25 cellular contexts compared by ENCODE assay signal in the genomic region with DNA sequence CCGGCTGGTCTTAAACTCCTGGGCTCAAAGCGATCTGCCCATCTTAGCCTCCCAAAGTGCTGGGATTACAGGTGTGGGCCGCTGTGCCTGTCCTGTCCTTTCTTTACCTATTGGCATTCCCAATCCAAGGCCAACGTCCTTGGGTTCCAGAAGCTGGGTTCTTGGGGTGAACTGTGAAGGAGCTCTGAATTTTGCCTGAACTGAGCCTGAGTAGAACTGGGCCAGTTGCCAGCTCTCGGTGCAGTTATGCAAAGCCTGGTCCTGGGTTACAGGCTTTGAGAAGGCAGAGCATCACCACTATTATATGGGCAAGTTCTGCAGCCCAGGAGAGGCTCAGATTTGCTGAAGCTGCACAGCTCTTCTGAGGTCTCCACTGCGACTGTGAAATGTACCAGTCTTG. TPM values are rescaled to one million over a fixed set of nuclear protein-coding genes. Genes with fewer than 3 reads are reported as not detected.
"Had no signal": no experiment of that assay in that cellular context is flagged by ENCODE, and none has a peak within 500 bp of the region (broad histone marks: within the 10 kb centered on the region; RNA-seq: fewer than 3 reads in every experiment).

No MANE protein-coding gene starts in this region.

- DNase-seq: activated CD4-positive, alpha-beta T cell treated with anti-CD3 and anti-CD28 coated beads for 1 hour; activated CD4-positive, alpha-beta T cell treated with anti-CD3 and anti-CD28 coated beads, Interleukin-2, amount 50 U/mL, for 48 hours; activated naive CD8-positive, alpha-beta T cell treated with anti-CD3 and anti-CD28 coated beads, Interleukin-2, amount 10 ng/mL, durations not matched to agents 7 days and 5 days; activated T-cell treated with anti-CD3 and anti-CD28 coated beads for 4 hours; caudate nucleus; erythroblast; foreskin melanocyte; glutamatergic neuron; hippocampal formation; islet precursor cell; mammary epithelial cell; midbrain; occipital lobe; stimulated activated naive CD8-positive, alpha-beta T cell treated with anti-CD3 and anti-CD28 coated beads, Interleukin-15, amount 100 ng/mL, for 72 hours; T-helper 2 cell; trophoblast cell; WERI-Rb-1 had no signal

- H3K27ac ChIP-seq: coronary artery, prostate gland, right atrium auricular region, suprapubic skin, WERI-Rb-1 had no signal

- FAIRE-seq: endometrium had no signal

- H3K9me3 ChIP-seq: prostate gland, right atrium auricular region, suprapubic skin had no signal

- H3K4me3 ChIP-seq: coronary artery, prostate gland, right atrium auricular region, suprapubic skin had no signal

- H3K9me3 Mint-ChIP-seq: activated naive CD8-positive, alpha-beta T cell treated with anti-CD3 and anti-CD28 coated beads, Interleukin-2, amount 10 ng/mL, durations not matched to agents 7 days and 5 days; activated T-helper 17 cell treated with anti-CD3 and anti-CD28 coated beads, Interleukin-2, amount 50 U/mL, for 72 hours; brain; stimulated activated naive CD8-positive, alpha-beta T cell treated with anti-CD3 and anti-CD28 coated beads, Interleukin-15, amount 100 ng/mL, for 72 hours had no signal

- H3K4me1 ChIP-seq: prostate gland had no signal

- H3K27me3 Mint-ChIP-seq: activated naive CD8-positive, alpha-beta T cell treated with anti-CD3 and anti-CD28 coated beads, Interleukin-2, amount 10 ng/mL, durations not matched to agents 7 days and 5 days; activated T-helper 17 cell treated with anti-CD3 and anti-CD28 coated beads, Interleukin-2, amount 50 U/mL, for 72 hours; brain; stimulated activated naive CD8-positive, alpha-beta T cell treated with anti-CD3 and anti-CD28 coated beads, Interleukin-15, amount 100 ng/mL, for 72 hours had no signal

- H3K4me1 Mint-ChIP-seq: brain had no signal

- ATAC-seq: activated T-helper 17 cell treated with anti-CD3 and anti-CD28 coated beads, Interleukin-2, amount 50 U/mL, for 72 hours; left lobe of liver; stimulated activated naive CD8-positive, alpha-beta T cell treated with anti-CD3 and anti-CD28 coated beads, Interleukin-15, amount 100 ng/mL, for 72 hours had no signal

- H3K27me3 ChIP-seq: right atrium auricular region, suprapubic skin had no signal

- H3K4me3 Mint-ChIP-seq: activated naive CD8-positive, alpha-beta T cell treated with anti-CD3 and anti-CD28 coated beads, Interleukin-2, amount 10 ng/mL, durations not matched to agents 7 days and 5 days; activated T-helper 17 cell treated with anti-CD3 and anti-CD28 coated beads, Interleukin-2, amount 50 U/mL, for 72 hours; brain; stimulated activated naive CD8-positive, alpha-beta T cell treated with anti-CD3 and anti-CD28 coated beads, Interleukin-15, amount 100 ng/mL, for 72 hours had no signal

RNA-seq across cellular contexts. Expression of a gene that starts 24.6 kb away (rescaled TPM):
- total RNA-seq: left lobe of liver had no signal
